Comparison of ENCODE assay signal across 11 cellular contexts in the genomic region with DNA sequence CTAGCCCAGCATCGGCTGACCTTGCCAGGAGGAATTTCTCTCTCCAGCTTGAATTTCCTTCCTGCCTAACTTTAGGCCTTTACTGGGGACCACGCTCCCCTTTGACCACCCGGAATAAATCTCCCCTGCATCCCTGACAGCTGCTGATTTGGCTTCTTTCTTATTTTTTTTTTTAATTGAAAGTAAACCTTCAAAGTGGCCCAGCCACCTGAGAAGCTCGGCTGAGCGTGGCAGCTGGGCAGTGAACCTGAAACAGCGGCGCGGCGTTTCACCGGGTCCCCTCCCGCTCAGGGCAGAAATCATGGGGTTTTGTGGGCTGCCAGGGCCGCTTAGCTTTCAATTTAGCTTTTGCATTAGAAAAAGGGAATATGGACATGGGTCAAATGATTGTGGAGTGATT. TPM values are rescaled to one million over a fixed set of nuclear protein-coding genes. Genes with fewer than 3 reads are reported as not detected.
DNase-seq lines count a peak whose midpoint lies in the region; ATAC-seq and TF ChIP-seq lines count a peak whose summit lies in the region.
"Had no signal": no experiment of that assay in that cellular context is flagged by ENCODE, and none has a peak within 500 bp of the region (broad histone marks: within the 10 kb centered on the region; RNA-seq: fewer than 3 reads in every experiment).

No MANE protein-coding gene starts in this region.

- DNase-seq in left kidney (ENCODE audit: low read depth, low spot score) = peak; percentile 94
- DNase-seq in Right ventricle myocardium superior = no peak
- DNase-seq in activated effector memory CD4-positive, alpha-beta T cell treated with anti-CD3 and anti-CD28 coated beads, Interleukin-2, amount 50 U/mL, for 16 hours = no peak
- DNase-seq in kidney glomerular epithelial cell (lab: John Stamatoyannopoulos, UW) = no peak
- DNase-seq: Caco-2; naive thymus-derived CD4-positive, alpha-beta T cell; T1000 had no signal

- intact Hi-C loops in Right ventricle myocardium superior (cut with DNase I) = no loop called here

- TF ChIP-seq POLR2A in GM18505 (IDR thresholded peaks at IDR 0.05; ENCODE audit: borderline replicate concordance, extremely low read depth, insufficient read depth, insufficient read length) = no peak

- peak; percentile 72 for ATAC-seq in GM18505 (IDR thresholded peaks at IDR 0.05; ENCODE audit: unreplicated experiment)
- ATAC-seq in GM21381 (IDR thresholded peaks at IDR 0.05; ENCODE audit: unreplicated experiment) = peak; percentile 63
- peak; percentile 44 for ATAC-seq in HG03378 (IDR thresholded peaks at IDR 0.05; ENCODE audit: unreplicated experiment)
- ATAC-seq in GM21528 (IDR thresholded peaks at IDR 0.05; ENCODE audit: low FRiP score, unreplicated experiment) = no peak
- no peak for ATAC-seq in Right ventricle myocardium superior (ENCODE audit: poor library complexity)

RNA-seq across cellular contexts. Expression of a gene that starts 32.0 kb away (rescaled TPM):
- not detected for total RNA-seq in Right ventricle myocardium superior
- total RNA-seq: Caco-2 had no signal

Comparison
In these comparisons a context has a peak if more than half of its experiments do, and no peak if none do; other contexts are left out.
1. ATAC-seq: peak in GM18505 (single experiment), GM21381 (single experiment) and HG03378 (single experiment); none in GM21528 (single experiment) and Right ventricle myocardium superior (single experiment).